9 cellular contexts compared by ENCODE assay signal in the genomic region with DNA sequence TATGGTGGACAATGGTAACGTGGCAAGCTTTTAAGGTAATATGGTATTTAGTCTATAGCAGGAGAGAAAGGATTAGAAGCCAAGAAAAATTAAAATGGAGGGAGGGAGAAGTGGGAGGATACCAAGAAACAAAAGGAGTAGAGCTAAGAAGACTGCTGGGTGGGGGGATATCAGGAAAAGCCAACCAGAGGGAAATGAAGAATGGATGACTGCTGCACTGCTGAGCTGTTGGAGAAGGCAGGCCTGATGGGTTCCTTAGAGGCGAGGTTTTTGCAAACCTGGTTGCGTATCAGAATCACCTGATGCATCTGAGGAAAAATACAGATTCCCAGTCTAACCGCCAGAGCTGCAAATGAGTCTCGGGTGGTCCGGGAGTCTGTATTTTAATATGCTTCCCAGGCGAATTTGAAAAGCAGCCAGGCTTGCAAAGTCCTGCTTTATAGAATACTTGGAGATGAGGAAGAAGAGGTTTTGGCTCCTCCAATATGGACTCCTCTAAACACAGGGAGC. TPM values are rescaled to one million over a fixed set of nuclear protein-coding genes. Genes with fewer than 3 reads are reported as not detected.
DNase-seq lines count a peak whose midpoint lies in the region; ATAC-seq, FAIRE-seq and TF ChIP-seq lines count a peak whose summit lies in the region.
"Had no signal": no experiment of that assay in that cellular context is flagged by ENCODE, and none has a peak within 500 bp of the region (broad histone marks: within the 10 kb centered on the region; RNA-seq: fewer than 3 reads in every experiment).

No MANE protein-coding gene starts in this region.

- peak overlapping the region; percentile 52 for H3K27ac ChIP-seq in keratinocyte (ENCODE audit: control insufficient read depth, insufficient read depth, low read length)
- H3K27ac ChIP-seq in thoracic aorta: peak overlapping the region in 1 of 2 donors; percentile 91

- H2AFZ ChIP-seq in keratinocyte (ENCODE audit: control insufficient read depth, low read length): no peak overlapping the region

- no peaks in the 10 kb centered on the region for H3K9me3 Mint-ChIP-seq in activated CD4-positive, alpha-beta T cell treated with anti-CD3 and anti-CD28 coated beads, Interleukin-2, amount 10 ng/mL, durations not matched to agents 24 days and 14 days
- no peaks in the 10 kb centered on the region for H3K9me3 Mint-ChIP-seq in activated T-helper 17 cell treated with anti-CD3 and anti-CD28 coated beads, Interleukin-2, amount 50 U/mL, for 72 hours

- no peaks in the 10 kb centered on the region for H3K9me1 ChIP-seq in keratinocyte (ENCODE audit: control insufficient read depth, extremely low read depth, insufficient read depth, low read length)

- H3K27me3 ChIP-seq in keratinocyte (ENCODE audit: control insufficient read depth, extremely low read depth, insufficient read depth, low read length) (no peaks in the 10 kb centered on the region), thoracic aorta (replicated peaks; ENCODE audit: insufficient read depth) (no peaks in the 10 kb centered on the region)

- H4K20me1 ChIP-seq in keratinocyte (ENCODE audit: control insufficient read depth, extremely low read depth, insufficient read depth, low read length): no peaks in the 10 kb centered on the region

- peaks cover 28% of the 10 kb centered on the region for H3K79me2 ChIP-seq in keratinocyte (ENCODE audit: control insufficient read depth, insufficient read depth, low read length)

- H3K27me3 Mint-ChIP-seq in activated CD4-positive, alpha-beta T cell treated with anti-CD3 and anti-CD28 coated beads, Interleukin-2, amount 10 ng/mL, durations not matched to agents 24 days and 14 days: peaks cover 22% of the 10 kb centered on the region
- no peaks in the 10 kb centered on the region for H3K27me3 Mint-ChIP-seq in activated T-helper 17 cell treated with anti-CD3 and anti-CD28 coated beads, Interleukin-2, amount 50 U/mL, for 72 hours

- H3K36me3 ChIP-seq in keratinocyte (ENCODE audit: control insufficient read depth in 2 of 2, extremely low read depth in 1 of 2, insufficient read depth in 2 of 2, low read length in 2 of 2) (no peaks in the 10 kb centered on the region), thoracic aorta (no peaks in the 10 kb centered on the region)

- peaks cover 3% of the 10 kb centered on the region for H3K4me1 ChIP-seq in keratinocyte (ENCODE audit: control insufficient read depth, extremely low read depth, insufficient read depth, low read length)
- peaks cover 0 to 25% of the 10 kb centered on the region in 2 donors for H3K4me1 ChIP-seq in thoracic aorta (ENCODE audit: control insufficient read depth in 1 of 2, low read depth in 2 of 2)

- peak overlapping the region; percentile 67 for H3K4me2 ChIP-seq in keratinocyte (ENCODE audit: control insufficient read depth, extremely low read depth, insufficient read depth, low read depth, low read length)

- DNase-seq in activated CD4-positive, alpha-beta T cell treated with anti-CD3 and anti-CD28 coated beads, Interleukin-2, amount 10 ng/mL, durations not matched to agents 24 days and 14 days: peak; percentile 49
- no peak for DNase-seq in activated CD4-positive, alpha-beta T cell treated with anti-CD3 and anti-CD28 coated beads for 1 hour
- DNase-seq in keratinocyte (ENCODE audit: low read depth, low spot score): no peak
- no peak for DNase-seq in thoracic aorta (ENCODE audit: low spot score)
- no peak for DNase-seq in stimulated activated naive CD4-positive, alpha-beta T cell treated with Interleukin-2 at 50 U/mL for 16 hours (lab: John Stamatoyannopoulos, UW)
- DNase-seq in CD1c-positive myeloid dendritic cell (ENCODE audit: extremely low spot score): no peak
- no peak for DNase-seq in NCI-H146 treated with DMSO at 0.1 percent for 48 hours (lab: John Stamatoyannopoulos, UW; ENCODE audit: unreplicated experiment)

- TF ChIP-seq CTCF in keratinocyte (optimal IDR thresholded peaks at IDR 0.05 in 1 of 3, IDR thresholded peaks at IDR 0.05 in 1 of 3, conservative IDR thresholded peaks at IDR 0.05 in 1 of 3; ENCODE audit: extremely low read depth in 1 of 3, insufficient read depth in 2 of 3, low read length in 3 of 3) (no peak), thoracic aorta (IDR thresholded peaks at IDR 0.05) (no peak)

- peak overlapping the region; percentile 76 for H3K27ac Mint-ChIP-seq in activated CD4-positive, alpha-beta T cell treated with anti-CD3 and anti-CD28 coated beads, Interleukin-2, amount 10 ng/mL, durations not matched to agents 24 days and 14 days
- H3K27ac Mint-ChIP-seq in activated T-helper 17 cell treated with anti-CD3 and anti-CD28 coated beads, Interleukin-2, amount 50 U/mL, for 72 hours: peak overlapping the region; percentile 80

- H3K9me3 ChIP-seq in keratinocyte (ENCODE audit: control insufficient read depth, low read depth, low read length) (no peaks in the 10 kb centered on the region), thoracic aorta (no peaks in the 10 kb centered on the region)

- intact Hi-C loops in activated CD4-positive, alpha-beta T cell treated with anti-CD3 and anti-CD28 coated beads, Interleukin-2, amount 10 ng/mL, durations not matched to agents 24 days and 14 days (cut with micrococcal nuclease): loop anchor here (2.0 to 5.0 kb wide), 3 partner anchors 231 to 891 kb away; a partner anchor contains a TSS

- FAIRE-seq in keratinocyte (lab: Jason Lieb, UNC): no peak
- FAIRE-seq: TTC549 had no signal

- peak overlapping the region; percentile 26 to 74 (median 54) for H3K4me3 ChIP-seq in keratinocyte (ENCODE audit: control insufficient read depth in 2 of 3, extremely low read depth in 1 of 3, insufficient read depth in 2 of 3, low read depth in 1 of 3, low read length in 3 of 3)
- H3K4me3 ChIP-seq in thoracic aorta: peak overlapping the region; percentile 88

- peak overlapping the region; percentile 93 for H3K4me3 Mint-ChIP-seq in activated CD4-positive, alpha-beta T cell treated with anti-CD3 and anti-CD28 coated beads, Interleukin-2, amount 10 ng/mL, durations not matched to agents 24 days and 14 days
- H3K4me3 Mint-ChIP-seq in activated T-helper 17 cell treated with anti-CD3 and anti-CD28 coated beads, Interleukin-2, amount 50 U/mL, for 72 hours: peak overlapping the region; percentile 89

- peak overlapping the region; percentile 77 for H3K9ac ChIP-seq in keratinocyte (ENCODE audit: control insufficient read depth, extremely low read depth, insufficient read depth, low read length)

- no peak for ATAC-seq in activated T-helper 17 cell treated with anti-CD3 and anti-CD28 coated beads, Interleukin-2, amount 50 U/mL, for 72 hours (replicated peaks)
- ATAC-seq in thoracic aorta (ENCODE audit: insufficient number of reproducible peaks, low FRiP score, low read depth): no peak

- H3K4me1 Mint-ChIP-seq in activated CD4-positive, alpha-beta T cell treated with anti-CD3 and anti-CD28 coated beads, Interleukin-2, amount 10 ng/mL, durations not matched to agents 24 days and 14 days: peaks cover 22% of the 10 kb centered on the region
- peaks cover 15% of the 10 kb centered on the region for H3K4me1 Mint-ChIP-seq in activated T-helper 17 cell treated with anti-CD3 and anti-CD28 coated beads, Interleukin-2, amount 50 U/mL, for 72 hours

- H3K36me3 Mint-ChIP-seq in activated CD4-positive, alpha-beta T cell treated with anti-CD3 and anti-CD28 coated beads, Interleukin-2, amount 10 ng/mL, durations not matched to agents 24 days and 14 days (ENCODE audit: low read depth): peaks cover 24% of the 10 kb centered on the region
- peaks cover 41% of the 10 kb centered on the region for H3K36me3 Mint-ChIP-seq in activated T-helper 17 cell treated with anti-CD3 and anti-CD28 coated beads, Interleukin-2, amount 50 U/mL, for 72 hours (ENCODE audit: low read depth)

- dilution Hi-C loops in keratinocyte (cut with MboI; ENCODE audit: extremely low pct_ligation_motif_present, low sequenced_read_pairs): no loop called here

RNA-seq across cellular contexts. Expression of a gene that starts 1.5 kb away (rescaled TPM):
- total RNA-seq in activated CD4-positive, alpha-beta T cell treated with anti-CD3 and anti-CD28 coated beads, Interleukin-2, amount 10 ng/mL, durations not matched to agents 24 days and 14 days: 45.5 TPM in 2 replicates
- 10 to 100 TPM; 22.3 to 47.3 TPM for total RNA-seq in activated T-helper 17 cell treated with anti-CD3 and anti-CD28 coated beads, Interleukin-2, amount 50 U/mL, for 72 hours
- 42.7 to 74.3 TPM (median 54.2 TPM) in 3 replicates for polyA plus RNA-seq in keratinocyte
- 17.0 TPM for polyA plus RNA-seq in keratinocyte (2011; ENCODE audit: low read depth)
- polyA plus RNA-seq in keratinocyte (2011; cell fraction: cytosol; rRNA removed): 36.6 and 66.1 TPM in 2 replicates
- polyA plus RNA-seq in keratinocyte (2011; cell fraction: nucleus; rRNA removed): 52.7 and 66.1 TPM in 2 replicates
- polyA plus RNA-seq in keratinocyte (2012; ENCODE audit: low replicate concordance): 51.0 and 61.6 TPM in 2 replicates
- 14.6 to 35.3 TPM (median 18.2 TPM) in 3 replicates for polyA minus RNA-seq in keratinocyte
- polyA minus RNA-seq in keratinocyte (2011; cell fraction: cytosol; rRNA and poly(A)+ RNA removed): 55.2 TPM
- polyA minus RNA-seq in keratinocyte (2011; cell fraction: nucleus; rRNA and poly(A)+ RNA removed): 20.4 and 26.9 TPM in 2 replicates
- total RNA-seq in thoracic aorta: 100 to 1,000 TPM; 105 to 135 TPM
